In genomic region chr16:58337090-58337444, GRCh38 we compare ENCODE assay signal across 11 cellular contexts. TPM values are rescaled to one million over a fixed set of nuclear protein-coding genes. Genes with fewer than 3 reads are reported as not detected.
A peak's percentile ranks its signal among the peaks of the same experiment; 100 is the strongest.
DNase-seq lines count a peak whose midpoint lies in the region; ATAC-seq, FAIRE-seq and TF ChIP-seq lines count a peak whose summit lies in the region.
"Had no signal": no experiment of that assay in that cellular context is flagged by ENCODE, and none has a peak within 500 bp of the region (broad histone marks: within the 10 kb centered on the region; RNA-seq: fewer than 3 reads in every experiment).

No MANE protein-coding gene starts in this region.

- no TSS peak for BruUV-seq in HCT116 (replicated peaks; lab: Mats Ljungman, UMichigan)

- no peaks in the 10 kb centered on the region for H3K36me3 ChIP-seq in HCT116 (ENCODE audit: control insufficient read depth in 1 of 2, insufficient read depth in 2 of 2, low read length in 2 of 2)
- H3K36me3 ChIP-seq: neutrophil had no signal

- no peaks in the 10 kb centered on the region for H3K9me2 ChIP-seq in HCT116 (ENCODE audit: insufficient read depth)

- H3K79me2 ChIP-seq in HCT116 (ENCODE audit: insufficient read depth, low read length): no peaks in the 10 kb centered on the region

- 0 out of 6 replicates have a peak overlapping the region, but pooled peaks of 1 of the 2 experiments have one; percentile 27 for H3K27ac ChIP-seq in A549
- no peak overlapping the region for H3K27ac ChIP-seq in HCT116 (ENCODE audit: low read depth, low read length)
- H3K27ac ChIP-seq: neutrophil had no signal

- H3K4me3 Mint-ChIP-seq in chondrocyte (ENCODE audit: unreplicated experiment) (peak overlapping the region; percentile 53), memory B cell (peak overlapping the region; percentile 56)

- FAIRE-seq in A549 (lab: Jason Lieb, UNC): no peak
- FAIRE-seq: D721Med had no signal

- H3K9me3 Mint-ChIP-seq in chondrocyte (ENCODE audit: low read depth) (no peaks in the 10 kb centered on the region), memory B cell (no peaks in the 10 kb centered on the region)

- 0 out of 3 replicates have a peak, but pooled peaks cover 3% of the 10 kb centered on the region for H3K4me1 ChIP-seq in A549
- H3K4me1 ChIP-seq in HCT116 (ENCODE audit: control insufficient read depth in 1 of 2, insufficient read depth in 2 of 2, low read length in 2 of 2): peaks cover 6 to 9% of the 10 kb centered on the region in 2 experiments

- TF ChIP-seq EP300 in A549 (IDR thresholded peaks at IDR 0.05): no peak

- peak overlapping the region; percentile 94 for H2AFZ ChIP-seq in HCT116 (ENCODE audit: low read depth, low read length, poor library complexity, severe bottlenecking)

- TF ChIP-seq POLR2A in A549 (IDR thresholded peaks at IDR 0.05; ENCODE audit: low read length): no peak
- no peak for TF ChIP-seq POLR2A in HCT116 (IDR thresholded peaks at IDR 0.05; ENCODE audit: borderline replicate concordance, extremely low read depth, insufficient read depth, insufficient read length)

- TF ChIP-seq RAD21 in A549 (conservative IDR thresholded peaks at IDR 0.05 in 1 of 2, IDR thresholded peaks at IDR 0.05 in 1 of 2): no peak
- TF ChIP-seq RAD21 in HCT116 (IDR thresholded peaks at IDR 0.05; ENCODE audit: low read depth): no peak

- ATAC-seq in A549 (peak in 1 of 2 experiments; percentile 35; a peak in 1 of 6 replicates), HCT116 (0 out of 2 replicates have a peak, but pooled peaks have one; percentile 18), memory B cell (ENCODE audit: low read depth) (no peak), HG02763 (IDR thresholded peaks at IDR 0.05; ENCODE audit: unreplicated experiment) (no peak)

- peaks cover 1% of the 10 kb centered on the region for H3K27me3 Mint-ChIP-seq in chondrocyte (ENCODE audit: low read depth)
- peaks cover 2% of the 10 kb centered on the region for H3K27me3 Mint-ChIP-seq in memory B cell

- DNase-seq in A549 (ENCODE audit: low read depth in 1 of 2, low spot score in 1 of 2): no peak
- DNase-seq in HCT116 (ENCODE audit: low read depth, low spot score): no peak
- no peak for DNase-seq in chondrocyte (ENCODE audit: low spot score)
- no peak for DNase-seq in memory B cell (ENCODE audit: low spot score in 2 of 2)
- no peak for DNase-seq in central memory CD4-positive, alpha-beta T cell
- DNase-seq in NOMO-1 treated with dmso at 0.1 percent for 144 hours (lab: John Stamatoyannopoulos, UW; ENCODE audit: unreplicated experiment): no peak
- DNase-seq in NCI-H2227 (lab: John Stamatoyannopoulos, UW; ENCODE audit: unreplicated experiment): no peak

- peaks cover 13% of the 10 kb centered on the region for H3K4me1 Mint-ChIP-seq in chondrocyte (ENCODE audit: low read depth)
- H3K4me1 Mint-ChIP-seq in memory B cell: peaks cover 4% of the 10 kb centered on the region

- no peaks in the 10 kb centered on the region for H3K27me3 ChIP-seq in HCT116 (ENCODE audit: insufficient read depth, low read length)

- no peaks in the 10 kb centered on the region for H3K9me3 ChIP-seq in A549
- no peaks in the 10 kb centered on the region for H3K9me3 ChIP-seq in HCT116 (ENCODE audit: control insufficient read depth in 1 of 2, insufficient read depth in 1 of 2, low read depth in 1 of 2, low read length in 2 of 2)
- H3K9me3 ChIP-seq: neutrophil had no signal

- TF ChIP-seq CTCF in A549 (IDR thresholded peaks at IDR 0.05): no peak
- no peak for TF ChIP-seq CTCF in HCT116 (IDR thresholded peaks at IDR 0.05 in 2 of 3, conservative IDR thresholded peaks at IDR 0.05 in 1 of 3; ENCODE audit: borderline replicate concordance in 1 of 3, insufficient read depth in 1 of 3, low read depth in 2 of 3, low read length in 2 of 3)
- TF ChIP-seq CTCF in chondrocyte (IDR thresholded peaks at IDR 0.05): no peak

- intact Hi-C loops in HCT116 (cut with micrococcal nuclease): loop anchor here (5.0 to 10.0 kb wide), 3 partner anchors 298 to 325 kb away; partner anchors contain the start of gene MMP15

- POLR2A ChIA-PET in A549 (lab: Yijun Ruan, JAX): interaction anchor here (0.6 to 1.8 kb wide), 3 partner anchors 56 to 322 kb away, joined by 3 to 7 read pairs (median 5); partner anchors contain the start of gene GINS3
- POLR2A ChIA-PET in HCT116 (lab: Charles Lee): interaction anchor here (0.6 to 1.9 kb wide), 5 partner anchors 8 to 160 kb away, joined by 3 to 7 read pairs (median 4); no protein-coding TSS in a partner anchor

- H4K20me1 ChIP-seq in HCT116 (ENCODE audit: insufficient read depth): no peaks in the 10 kb centered on the region

- CTCF ChIA-PET in A549 (lab: Yijun Ruan, JAX) (interaction anchor here (0.6 to 26.8 kb wide), 67 partner anchors 10 to 760 kb away, joined by 3 to 721 read pairs (median 5); partner anchors contain the start of genes GINS3 and NDRG4), HCT116 (lab: Charles Lee) (interaction anchor here (1.0 to 3.4 kb wide), 16 partner anchors 10 to 419 kb away, joined by 3 to 92 read pairs (median 4); partner anchors contain the start of gene NDRG4)

- WGBS in A549 (ENCODE audit: missing lambda C conversion rate): 70% methylated on average over 9 of the region's 9 CpGs

- RAD21 ChIA-PET in HCT116 (lab: Charles Lee; ENCODE audit: low non-redundant PET in 1 of 2, low total read pairs in 2 of 2, uncharacterized antibody in 2 of 2, unreplicated experiment in 2 of 2): interaction anchor here (1.3 to 2.4 kb wide), 3 partner anchors 72 to 151 kb away, joined by 3 to 15 read pairs (median 9); no protein-coding TSS in a partner anchor

- H3K4me2 ChIP-seq in A549: peak overlapping the region; percentile 72
- peak overlapping the region; percentile 58 for H3K4me2 ChIP-seq in HCT116 (ENCODE audit: low read length)

- no peak overlapping the region for H3K27ac Mint-ChIP-seq in chondrocyte (ENCODE audit: unreplicated experiment)
- no peak overlapping the region for H3K27ac Mint-ChIP-seq in memory B cell

- no peak overlapping the region for H3K9ac ChIP-seq in HCT116 (ENCODE audit: low read length)

- H3K36me3 Mint-ChIP-seq in chondrocyte (ENCODE audit: low read depth): no peaks in the 10 kb centered on the region
- no peaks in the 10 kb centered on the region for H3K36me3 Mint-ChIP-seq in memory B cell

- H3K4me3 ChIP-seq in A549 (0 out of 3 replicates have a peak overlapping the region, but pooled peaks have one; percentile 21), HCT116 (replicated peaks in 1 of 2; ENCODE audit: low read depth in 1 of 2, low read length in 2 of 2) (0 out of 4 replicates have a peak overlapping the region, but pooled peaks of 1 of the 2 experiments have one; percentile 2)

TF ChIP-seq in A549, 52 proteins besides CTCF, POLR2A, EP300 and RAD21 (continues in another document):
- TF ChIP-seq FOXS1 (CRISPR knock-in tag; IDR thresholded peaks at IDR 0.05) (no peak), PBX3 (IDR thresholded peaks at IDR 0.05) (no peak), FOSL2 (IDR thresholded peaks at IDR 0.05) (no peak), FOSL2 (CRISPR knock-in tag; IDR thresholded peaks at IDR 0.05) (no peak)

TF ChIP-seq in HCT116, 20 proteins besides CTCF, POLR2A, EP300 and RAD21 (continues in another document):
- TF ChIP-seq SP1 (IDR thresholded peaks at IDR 0.05; ENCODE audit: low read depth): no peak
- no peak for TF ChIP-seq CBX3 (IDR thresholded peaks at IDR 0.05; ENCODE audit: low read depth)
- no peak for TF ChIP-seq CEBPB (IDR thresholded peaks at IDR 0.05; ENCODE audit: low read depth)
- no peak for TF ChIP-seq MAX (IDR thresholded peaks at IDR 0.05)
- no peak for TF ChIP-seq ZNF274 (IDR thresholded peaks at IDR 0.05; ENCODE audit: low read depth, low read length)
- no peak for TF ChIP-seq EZH2phosphoT487 (IDR thresholded peaks at IDR 0.05; ENCODE audit: borderline replicate concordance)
- TF ChIP-seq JUND (IDR thresholded peaks at IDR 0.05): no peak
- TF ChIP-seq EGR1 (IDR thresholded peaks at IDR 0.05; ENCODE audit: low read depth): no peak
- TF ChIP-seq EZH2 (IDR thresholded peaks at IDR 0.05): no peak
- TF ChIP-seq ATF3 (IDR thresholded peaks at IDR 0.05): no peak

RNA-seq across cellular contexts. Expression of gene PRSS54, which starts 42.2 kb away (rescaled TPM):
- polyA plus RNA-seq in A549 (2011; rRNA removed) (not detected in 2 replicates), A549 (2017; fragmentation: RNase III; extraction: RNeasy Plus Mini Kit Qiagen cat#74134 plus additional on column Dnase treatment) (not detected in 3 replicates)
- not detected in 2 replicates for polyA plus RNA-seq in A549 (2012; cell fraction: cytosol; rRNA removed)
- polyA plus RNA-seq in A549 (2012; cell fraction: nucleus; rRNA removed): not detected in 2 replicates
- polyA minus RNA-seq in A549 (2011; rRNA and poly(A)+ RNA removed): not detected in 2 replicates
- total RNA-seq in HCT116 (2021; ENCODE audit: unreplicated experiment) (not detected), chondrocyte (not detected in 3 replicates)
- not detected in 2 replicates for polyA plus RNA-seq in HCT116 (2012)
- total RNA-seq: esophagus mucosa had no signal

RNA-seq across cellular contexts. Expression of gene GINS3, which starts 55.2 kb away (rescaled TPM):
- polyA plus RNA-seq in A549 (2011; rRNA removed) (21.0 and 22.3 TPM in 2 replicates), A549 (2017; fragmentation: RNase III; extraction: RNeasy Plus Mini Kit Qiagen cat#74134 plus additional on column Dnase treatment) (17.6 to 21.3 TPM (median 19.7 TPM) in 3 replicates)
- polyA plus RNA-seq in A549 (2012; cell fraction: cytosol; rRNA removed): 15.9 and 18.5 TPM in 2 replicates
- polyA plus RNA-seq in A549 (2012; cell fraction: nucleus; rRNA removed): 10.8 and 12.8 TPM in 2 replicates
- polyA minus RNA-seq in A549 (2011; rRNA and poly(A)+ RNA removed): 14.5 and 14.6 TPM in 2 replicates
- total RNA-seq in HCT116 (2021; ENCODE audit: unreplicated experiment) (12.1 TPM), chondrocyte (1.9 to 3.3 TPM (median 2.1 TPM) in 3 replicates)
- polyA plus RNA-seq in HCT116 (2012): 6.0 and 7.8 TPM in 2 replicates
